In genomic region chr11:115941481-115941993, GRCh38 we compare ENCODE assay signal across 1 cellular context.
A peak's percentile ranks its signal among the peaks of the same experiment; 100 is the strongest.
TF ChIP-seq lines count a peak whose summit lies in the region.

No MANE protein-coding gene starts in this region.

TF ChIP-seq in IMR-90, 13 proteins besides CTCF, POLR2A, EP300 and RAD21 (continued from another document):
- TF ChIP-seq MXI1 (IDR thresholded peaks at IDR 0.05; ENCODE audit: borderline replicate concordance, low read depth, low read length) (0 out of 2 replicates have a peak, but pooled peaks have one; percentile 24), FOS (IDR thresholded peaks at IDR 0.05; ENCODE audit: low read depth, low read length) (peak; percentile 95)
